Comparison of ENCODE assay signal across 1 cellular context in the genomic region with DNA sequence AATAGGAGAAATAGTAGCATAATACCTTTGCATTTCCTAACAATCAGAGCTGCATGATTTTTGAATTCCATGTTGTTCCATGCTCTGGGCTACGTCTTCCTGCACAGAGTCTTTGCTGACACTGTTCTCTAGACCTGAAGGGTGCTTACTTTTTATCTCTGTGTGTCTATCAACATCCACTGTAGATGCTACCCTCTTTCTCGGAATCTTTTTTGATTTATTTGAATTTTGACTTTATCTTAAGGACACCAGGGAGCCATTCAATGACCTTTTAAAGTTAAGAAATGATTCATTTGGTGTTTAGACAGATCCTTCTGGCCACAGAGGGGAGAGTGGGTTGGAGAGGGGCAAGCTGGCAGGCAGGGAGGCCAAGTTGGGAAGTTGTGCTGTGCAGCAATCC.
TF ChIP-seq lines count a peak whose summit lies in the region.

No MANE protein-coding gene starts in this region.

TF ChIP-seq in GM23338, 12 proteins besides CTCF, POLR2A, EP300 and RAD21 (continued from another document):
- TF ChIP-seq, protein P1, sequence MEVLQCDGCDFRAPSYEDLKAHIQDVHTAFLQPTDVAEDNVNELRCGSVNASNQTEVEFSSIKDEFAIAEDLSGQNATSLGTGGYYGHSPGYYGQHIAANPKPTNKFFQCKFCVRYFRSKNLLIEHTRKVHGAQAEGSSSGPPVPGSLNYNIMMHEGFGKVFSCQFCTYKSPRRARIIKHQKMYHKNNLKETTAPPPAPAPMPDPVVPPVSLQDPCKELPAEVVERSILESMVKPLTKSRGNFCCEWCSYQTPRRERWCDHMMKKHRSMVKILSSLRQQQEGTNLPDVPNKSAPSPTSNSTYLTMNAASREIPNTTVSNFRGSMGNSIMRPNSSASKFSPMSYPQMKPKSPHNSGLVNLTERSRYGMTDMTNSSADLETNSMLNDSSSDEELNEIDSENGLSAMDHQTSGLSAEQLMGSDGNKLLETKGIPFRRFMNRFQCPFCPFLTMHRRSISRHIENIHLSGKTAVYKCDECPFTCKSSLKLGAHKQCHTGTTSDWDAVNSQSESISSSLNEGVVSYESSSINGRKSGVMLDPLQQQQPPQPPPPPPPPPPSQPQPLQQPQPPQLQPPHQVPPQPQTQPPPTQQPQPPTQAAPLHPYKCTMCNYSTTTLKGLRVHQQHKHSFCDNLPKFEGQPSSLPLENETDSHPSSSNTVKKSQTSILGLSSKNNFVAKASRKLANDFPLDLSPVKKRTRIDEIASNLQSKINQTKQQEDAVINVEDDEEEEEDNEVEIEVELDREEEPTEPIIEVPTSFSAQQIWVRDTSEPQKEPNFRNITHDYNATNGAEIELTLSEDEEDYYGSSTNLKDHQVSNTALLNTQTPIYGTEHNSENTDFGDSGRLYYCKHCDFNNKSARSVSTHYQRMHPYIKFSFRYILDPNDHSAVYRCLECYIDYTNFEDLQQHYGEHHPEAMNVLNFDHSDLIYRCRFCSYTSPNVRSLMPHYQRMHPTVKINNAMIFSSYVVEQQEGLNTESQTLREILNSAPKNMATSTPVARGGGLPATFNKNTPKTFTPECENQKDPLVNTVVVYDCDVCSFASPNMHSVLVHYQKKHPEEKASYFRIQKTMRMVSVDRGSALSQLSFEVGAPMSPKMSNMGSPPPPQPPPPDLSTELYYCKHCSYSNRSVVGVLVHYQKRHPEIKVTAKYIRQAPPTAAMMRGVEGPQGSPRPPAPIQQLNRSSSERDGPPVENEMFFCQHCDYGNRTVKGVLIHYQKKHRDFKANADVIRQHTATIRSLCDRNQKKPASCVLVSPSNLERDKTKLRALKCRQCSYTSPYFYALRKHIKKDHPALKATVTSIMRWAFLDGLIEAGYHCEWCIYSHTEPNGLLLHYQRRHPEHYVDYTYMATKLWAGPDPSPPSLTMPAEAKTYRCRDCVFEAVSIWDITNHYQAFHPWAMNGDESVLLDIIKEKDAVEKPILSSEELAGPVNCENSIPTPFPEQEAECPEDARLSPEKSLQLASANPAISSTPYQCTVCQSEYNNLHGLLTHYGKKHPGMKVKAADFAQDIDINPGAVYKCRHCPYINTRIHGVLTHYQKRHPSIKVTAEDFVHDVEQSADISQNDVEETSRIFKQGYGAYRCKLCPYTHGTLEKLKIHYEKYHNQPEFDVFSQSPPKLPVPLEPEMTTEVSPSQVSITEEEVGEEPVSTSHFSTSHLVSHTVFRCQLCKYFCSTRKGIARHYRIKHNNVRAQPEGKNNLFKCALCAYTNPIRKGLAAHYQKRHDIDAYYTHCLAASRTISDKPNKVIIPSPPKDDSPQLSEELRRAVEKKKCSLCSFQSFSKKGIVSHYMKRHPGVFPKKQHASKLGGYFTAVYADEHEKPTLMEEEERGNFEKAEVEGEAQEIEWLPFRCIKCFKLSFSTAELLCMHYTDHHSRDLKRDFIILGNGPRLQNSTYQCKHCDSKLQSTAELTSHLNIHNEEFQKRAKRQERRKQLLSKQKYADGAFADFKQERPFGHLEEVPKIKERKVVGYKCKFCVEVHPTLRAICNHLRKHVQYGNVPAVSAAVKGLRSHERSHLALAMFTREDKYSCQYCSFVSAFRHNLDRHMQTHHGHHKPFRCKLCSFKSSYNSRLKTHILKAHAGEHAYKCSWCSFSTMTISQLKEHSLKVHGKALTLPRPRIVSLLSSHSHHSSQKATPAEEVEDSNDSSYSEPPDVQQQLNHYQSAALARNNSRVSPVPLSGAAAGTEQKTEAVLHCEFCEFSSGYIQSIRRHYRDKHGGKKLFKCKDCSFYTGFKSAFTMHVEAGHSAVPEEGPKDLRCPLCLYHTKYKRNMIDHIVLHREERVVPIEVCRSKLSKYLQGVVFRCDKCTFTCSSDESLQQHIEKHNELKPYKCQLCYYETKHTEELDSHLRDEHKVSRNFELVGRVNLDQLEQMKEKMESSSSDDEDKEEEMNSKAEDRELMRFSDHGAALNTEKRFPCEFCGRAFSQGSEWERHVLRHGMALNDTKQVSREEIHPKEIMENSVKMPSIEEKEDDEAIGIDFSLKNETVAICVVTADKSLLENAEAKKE (CRISPR knock-in tag; IDR thresholded peaks at IDR 0.05): no peak
- TF ChIP-seq, protein P2, sequence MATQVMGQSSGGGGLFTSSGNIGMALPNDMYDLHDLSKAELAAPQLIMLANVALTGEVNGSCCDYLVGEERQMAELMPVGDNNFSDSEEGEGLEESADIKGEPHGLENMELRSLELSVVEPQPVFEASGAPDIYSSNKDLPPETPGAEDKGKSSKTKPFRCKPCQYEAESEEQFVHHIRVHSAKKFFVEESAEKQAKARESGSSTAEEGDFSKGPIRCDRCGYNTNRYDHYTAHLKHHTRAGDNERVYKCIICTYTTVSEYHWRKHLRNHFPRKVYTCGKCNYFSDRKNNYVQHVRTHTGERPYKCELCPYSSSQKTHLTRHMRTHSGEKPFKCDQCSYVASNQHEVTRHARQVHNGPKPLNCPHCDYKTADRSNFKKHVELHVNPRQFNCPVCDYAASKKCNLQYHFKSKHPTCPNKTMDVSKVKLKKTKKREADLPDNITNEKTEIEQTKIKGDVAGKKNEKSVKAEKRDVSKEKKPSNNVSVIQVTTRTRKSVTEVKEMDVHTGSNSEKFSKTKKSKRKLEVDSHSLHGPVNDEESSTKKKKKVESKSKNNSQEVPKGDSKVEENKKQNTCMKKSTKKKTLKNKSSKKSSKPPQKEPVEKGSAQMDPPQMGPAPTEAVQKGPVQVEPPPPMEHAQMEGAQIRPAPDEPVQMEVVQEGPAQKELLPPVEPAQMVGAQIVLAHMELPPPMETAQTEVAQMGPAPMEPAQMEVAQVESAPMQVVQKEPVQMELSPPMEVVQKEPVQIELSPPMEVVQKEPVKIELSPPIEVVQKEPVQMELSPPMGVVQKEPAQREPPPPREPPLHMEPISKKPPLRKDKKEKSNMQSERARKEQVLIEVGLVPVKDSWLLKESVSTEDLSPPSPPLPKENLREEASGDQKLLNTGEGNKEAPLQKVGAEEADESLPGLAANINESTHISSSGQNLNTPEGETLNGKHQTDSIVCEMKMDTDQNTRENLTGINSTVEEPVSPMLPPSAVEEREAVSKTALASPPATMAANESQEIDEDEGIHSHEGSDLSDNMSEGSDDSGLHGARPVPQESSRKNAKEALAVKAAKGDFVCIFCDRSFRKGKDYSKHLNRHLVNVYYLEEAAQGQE (IDR thresholded peaks at IDR 0.05; ENCODE audit: unreplicated experiment): no peak
